ENCODE assay signal across 11 cellular contexts in the genomic region with DNA sequence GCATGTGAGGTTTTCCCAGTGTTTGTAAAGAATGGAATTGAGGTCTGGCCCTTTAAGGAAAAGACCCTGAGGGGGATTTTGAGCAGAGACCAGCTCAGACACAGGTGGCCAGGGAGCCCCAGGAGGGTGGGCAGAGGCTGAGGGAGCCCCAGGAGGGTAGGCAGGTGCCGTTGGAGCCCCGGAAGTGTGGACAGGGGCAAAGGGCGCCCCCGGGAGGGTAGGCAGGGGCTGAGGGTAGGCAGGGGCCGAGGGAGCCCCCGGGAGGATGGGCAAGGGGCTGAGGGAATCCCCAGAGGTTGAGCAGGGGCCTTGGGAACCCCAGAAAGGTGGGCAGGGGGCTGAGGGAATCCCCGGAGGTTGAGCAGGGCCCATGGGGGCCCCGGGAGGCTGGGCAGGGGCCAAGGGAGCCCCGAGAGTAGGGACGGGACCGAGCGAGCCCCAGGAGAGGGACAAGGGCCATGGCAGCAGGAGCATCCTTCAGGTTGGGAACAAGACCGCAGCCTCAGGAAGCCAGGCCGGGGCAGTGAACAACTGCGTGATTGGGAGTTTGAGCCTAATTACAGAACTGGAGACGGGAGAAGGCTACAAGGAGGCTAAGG.
"Had no signal": no experiment of that assay in that cellular context is flagged by ENCODE, and none has a peak within 500 bp of the region (broad histone marks: within the 10 kb centered on the region; RNA-seq: fewer than 3 reads in every experiment).

No MANE protein-coding gene starts in this region.

- H3K9me3 Mint-ChIP-seq: activated CD4-positive, alpha-beta memory T cell treated with anti-CD3 and anti-CD28 coated beads for 36 hours; activated T-cell treated with anti-CD3 and anti-CD28 coated beads, Interleukin-2, amount 50 U/mL, for 4 hours; naive thymus-derived CD4-positive, alpha-beta T cell had no signal

- H3K4me1 ChIP-seq: foreskin keratinocyte, prostate gland, right lobe of liver had no signal

- H3K4me3 ChIP-seq: prostate gland, right lobe of liver had no signal

- DNase-seq: activated CD4-positive, alpha-beta memory T cell treated with anti-CD3 and anti-CD28 coated beads for 36 hours; activated CD4-positive, alpha-beta T cell treated with anti-CD3 and anti-CD28 coated beads for 1 hour; activated gamma-delta T cell treated with Interleukin-2 at 50 U/mL for 16 hours; activated T-cell treated with anti-CD3 and anti-CD28 coated beads, Interleukin-2, amount 50 U/mL, for 4 hours; foreskin keratinocyte; left ventricle myocardium superior; naive thymus-derived CD4-positive, alpha-beta T cell; stimulated activated CD4-positive, alpha-beta T cell treated with anti-CD3 and anti-CD28 coated beads, Interleukin-2, amount 100 ng/mL, for 24 hours; stimulated activated naive CD4-positive, alpha-beta T cell treated with Interleukin-2 at 50 U/mL for 16 hours had no signal

- H3K4me3 Mint-ChIP-seq: activated CD4-positive, alpha-beta memory T cell treated with anti-CD3 and anti-CD28 coated beads for 36 hours; activated T-cell treated with anti-CD3 and anti-CD28 coated beads, Interleukin-2, amount 50 U/mL, for 4 hours; naive thymus-derived CD4-positive, alpha-beta T cell had no signal

- ATAC-seq: activated T-cell treated with anti-CD3 and anti-CD28 coated beads, Interleukin-2, amount 50 U/mL, for 4 hours; foreskin keratinocyte; left ventricle myocardium superior; naive thymus-derived CD4-positive, alpha-beta T cell; right lobe of liver had no signal

- H3K27ac ChIP-seq: foreskin keratinocyte, prostate gland, right lobe of liver had no signal

- H3K36me3 ChIP-seq: prostate gland, right lobe of liver had no signal

- H3K9me3 ChIP-seq: prostate gland, right lobe of liver had no signal

- H3K36me3 Mint-ChIP-seq: activated CD4-positive, alpha-beta memory T cell treated with anti-CD3 and anti-CD28 coated beads for 36 hours had no signal

- H3K27me3 Mint-ChIP-seq: activated CD4-positive, alpha-beta memory T cell treated with anti-CD3 and anti-CD28 coated beads for 36 hours; naive thymus-derived CD4-positive, alpha-beta T cell had no signal

- H3K27me3 ChIP-seq: foreskin keratinocyte, right lobe of liver had no signal

- H3K27ac Mint-ChIP-seq: activated CD4-positive, alpha-beta memory T cell treated with anti-CD3 and anti-CD28 coated beads for 36 hours; naive thymus-derived CD4-positive, alpha-beta T cell had no signal
